ENCODE assay signal across 26 cellular contexts in genomic region chr20:37863289-37863688, GRCh38. TPM values are rescaled to one million over a fixed set of nuclear protein-coding genes. Genes with fewer than 3 reads are reported as not detected.
"Had no signal": no experiment of that assay in that cellular context is flagged by ENCODE, and none has a peak within 500 bp of the region (broad histone marks: within the 10 kb centered on the region; RNA-seq: fewer than 3 reads in every experiment).

No MANE protein-coding gene starts in this region.

- H3K27me3 Mint-ChIP-seq: activated naive CD4-positive, alpha-beta T cell treated with anti-CD3 and anti-CD28 coated beads, Interleukin-2, amount 50 U/mL, for 24 hours had no signal

- H3K4me1 Mint-ChIP-seq: activated naive CD4-positive, alpha-beta T cell treated with anti-CD3 and anti-CD28 coated beads, Interleukin-2, amount 50 U/mL, for 24 hours had no signal

- H3K27ac Mint-ChIP-seq: activated CD8-positive, alpha-beta T cell treated with anti-CD3 and anti-CD28 coated beads, Interleukin-2, amount 10 ng/mL, durations not matched to agents 7 days and 5 days; activated naive CD4-positive, alpha-beta T cell treated with anti-CD3 and anti-CD28 coated beads, Interleukin-2, amount 50 U/mL, for 24 hours; T-helper 2 cell treated with Interferon-gamma antibody and Interleukin-4, amounts not matched to agents 5 μg/mL and 100 μg/mL, for 36 hours; WTC11 had no signal

- H3K4me3 Mint-ChIP-seq: activated CD8-positive, alpha-beta T cell treated with anti-CD3 and anti-CD28 coated beads, Interleukin-2, amount 10 ng/mL, durations not matched to agents 7 days and 5 days; activated naive CD4-positive, alpha-beta T cell treated with anti-CD3 and anti-CD28 coated beads, Interleukin-2, amount 50 U/mL, for 24 hours; T-helper 2 cell treated with Interferon-gamma antibody and Interleukin-4, amounts not matched to agents 5 μg/mL and 100 μg/mL, for 36 hours; WTC11 had no signal

- DNase-seq: activated CD4-positive, alpha-beta T cell treated with anti-CD3 and anti-CD28 coated beads for 48 hours; activated CD4-positive, alpha-beta T cell treated with anti-CD3 and anti-CD28 coated beads, Interleukin-2, amount 50 U/mL, for 4 hours; activated CD4-positive, CD25-positive, alpha-beta regulatory T cell treated with anti-CD3 and anti-CD28 coated beads, Interleukin-2, amount 50 U/mL, for 72 hours; activated CD8-positive, alpha-beta memory T cell treated with anti-CD3 and anti-CD28 coated beads, Interleukin-2, amount 50 U/mL, for 48 hours; activated CD8-positive, alpha-beta T cell treated with anti-CD3 and anti-CD28 coated beads, Interleukin-2, amount 10 ng/mL, durations not matched to agents 7 days and 5 days; activated effector memory CD4-positive, alpha-beta T cell treated with Interleukin-2 at 50 U/mL for 16 hours; activated naive CD4-positive, alpha-beta T cell; activated T-cell treated with anti-CD3 and anti-CD28 coated beads, Interleukin-2, amount 50 U/mL, for 1 hour; IMR-90; KG1; NCI-H1092; NCI-H1417 treated with DMSO at 0.1 percent for 48 hours; NCI-H1694 treated with DMSO at 0.1 percent for 48 hours; NCI-H2029 treated with DMSO at 0.1 percent for 48 hours; NCI-H345; NCI-H510A; NCI-H526 treated with DMSO at 0.1 percent for 48 hours; NCI-H82; NK-92 treated with Interleukin-12 subunit alpha and Interleukin-12 subunit beta, amount 100 ng/mL, for 24 hours; Peyer's patch; SHP77; SW 1271 had no signal

- H3K9me3 Mint-ChIP-seq: activated naive CD4-positive, alpha-beta T cell treated with anti-CD3 and anti-CD28 coated beads, Interleukin-2, amount 50 U/mL, for 24 hours; T-helper 2 cell treated with Interferon-gamma antibody and Interleukin-4, amounts not matched to agents 5 μg/mL and 100 μg/mL, for 36 hours; WTC11 had no signal

RNA-seq across cellular contexts. Expression of gene VSTM2L, which starts 39.6 kb away (rescaled TPM):
- polyA plus RNA-seq: aorta had no signal
